In genomic region chr5:96881511-96882115, GRCh38 we compare ENCODE assay signal across 9 cellular contexts. TPM values are rescaled to one million over a fixed set of nuclear protein-coding genes. Genes with fewer than 3 reads are reported as not detected.
DNase-seq lines count a peak whose midpoint lies in the region; ATAC-seq and TF ChIP-seq lines count a peak whose summit lies in the region.
"Had no signal": no experiment of that assay in that cellular context is flagged by ENCODE, and none has a peak within 500 bp of the region (broad histone marks: within the 10 kb centered on the region; RNA-seq: fewer than 3 reads in every experiment).

No MANE protein-coding gene starts in this region.

- H3K27ac Mint-ChIP-seq in activated CD4-positive, alpha-beta T cell treated with anti-CD3 and anti-CD28 coated beads, Interleukin-2, amount 10 ng/mL, durations not matched to agents 7 days and 5 days, result peak overlapping the region; percentile 39
- H3K27ac Mint-ChIP-seq in stimulated activated memory B cell treated with anti-CD40 and anti-IgM and Interleukin-4, amounts not matched to agents 10 μg/mL and 1 μg/mL and 100 μg/mL, for 72 hours, result peak overlapping the region; percentile 83

- CTCF ChIA-PET in activated CD4-positive, alpha-beta T cell treated with anti-CD3 and anti-CD28 coated beads, Interleukin-2, amount 10 ng/mL, durations not matched to agents 7 days and 5 days (lab: Charles Lee), result interaction anchor here (0.9 to 2.7 kb wide), 6 partner anchors 10 to 74 kb away, joined by 3 to 10 read pairs (median 5); partner anchors contain the start of gene ERAP1
- CTCF ChIA-PET in RWPE1 (lab: Yijun Ruan, JAX), result no interaction called here

- no peak overlapping the region; the same call in 1 of the 2 replicates for H3K27ac ChIP-seq in RWPE1
- peak overlapping the region; percentile 77 for H3K27ac ChIP-seq in epithelial cell of prostate

- peak overlapping the region; percentile 59 for H3K4me3 Mint-ChIP-seq in activated CD4-positive, alpha-beta T cell treated with anti-CD3 and anti-CD28 coated beads, Interleukin-2, amount 10 ng/mL, durations not matched to agents 7 days and 5 days
- H3K4me3 Mint-ChIP-seq in stimulated activated memory B cell treated with anti-CD40 and anti-IgM and Interleukin-4, amounts not matched to agents 10 μg/mL and 1 μg/mL and 100 μg/mL, for 72 hours, result peak overlapping the region; percentile 75

- POLR2A ChIA-PET in activated CD4-positive, alpha-beta T cell treated with anti-CD3 and anti-CD28 coated beads, Interleukin-2, amount 10 ng/mL, durations not matched to agents 7 days and 5 days (lab: Charles Lee), result no interaction called here
- POLR2A ChIA-PET in RWPE1 (lab: Yijun Ruan, JAX; ENCODE audit: low non-redundant PET), result interaction anchor here (0.6 kb wide), 1 partner anchor 1510 kb away, joined by 8 read pairs; no protein-coding TSS in a partner anchor

- no peaks in the 10 kb centered on the region for H3K9me3 Mint-ChIP-seq in activated CD4-positive, alpha-beta T cell treated with anti-CD3 and anti-CD28 coated beads, Interleukin-2, amount 10 ng/mL, durations not matched to agents 7 days and 5 days
- H3K9me3 Mint-ChIP-seq in stimulated activated memory B cell treated with anti-CD40 and anti-IgM and Interleukin-4, amounts not matched to agents 10 μg/mL and 1 μg/mL and 100 μg/mL, for 72 hours, result no peaks in the 10 kb centered on the region

- TF ChIP-seq CTCF in RWPE1 (conservative IDR thresholded peaks at IDR 0.05; ENCODE audit: low read depth), result no peak

- no peaks in the 10 kb centered on the region for H3K27me3 Mint-ChIP-seq in activated CD4-positive, alpha-beta T cell treated with anti-CD3 and anti-CD28 coated beads, Interleukin-2, amount 10 ng/mL, durations not matched to agents 7 days and 5 days
- no peaks in the 10 kb centered on the region for H3K27me3 Mint-ChIP-seq in stimulated activated memory B cell treated with anti-CD40 and anti-IgM and Interleukin-4, amounts not matched to agents 10 μg/mL and 1 μg/mL and 100 μg/mL, for 72 hours

- no peak for ATAC-seq in stimulated activated memory B cell treated with anti-CD40 and anti-IgM and Interleukin-4, amounts not matched to agents 10 μg/mL and 1 μg/mL and 100 μg/mL, for 72 hours

- peaks cover 74% of the 10 kb centered on the region for H3K36me3 Mint-ChIP-seq in activated CD4-positive, alpha-beta T cell treated with anti-CD3 and anti-CD28 coated beads, Interleukin-2, amount 10 ng/mL, durations not matched to agents 7 days and 5 days (ENCODE audit: low read depth)
- H3K36me3 Mint-ChIP-seq in stimulated activated memory B cell treated with anti-CD40 and anti-IgM and Interleukin-4, amounts not matched to agents 10 μg/mL and 1 μg/mL and 100 μg/mL, for 72 hours, result peaks cover 47% of the 10 kb centered on the region

- H3K4me1 Mint-ChIP-seq in activated CD4-positive, alpha-beta T cell treated with anti-CD3 and anti-CD28 coated beads, Interleukin-2, amount 10 ng/mL, durations not matched to agents 7 days and 5 days, result peaks cover 79% of the 10 kb centered on the region
- peaks cover 71% of the 10 kb centered on the region for H3K4me1 Mint-ChIP-seq in stimulated activated memory B cell treated with anti-CD40 and anti-IgM and Interleukin-4, amounts not matched to agents 10 μg/mL and 1 μg/mL and 100 μg/mL, for 72 hours

- no peak for DNase-seq in activated CD4-positive, alpha-beta T cell treated with anti-CD3 and anti-CD28 coated beads, Interleukin-2, amount 10 ng/mL, durations not matched to agents 7 days and 5 days
- no peak for DNase-seq in activated CD4-positive, alpha-beta T cell treated with anti-CD3 and anti-CD28 coated beads for 4 hours
- DNase-seq in RWPE1 (ENCODE audit: low spot score), result peak; percentile 62
- DNase-seq in epithelial cell of prostate (ENCODE audit: low read depth, low spot score), result peak; percentile 14
- DNase-seq in dedifferentiated amniotic fluid mesenchymal stem cell (ENCODE audit: extremely low spot score), result no peak
- DNase-seq in HuH-7.5 (ENCODE audit: low spot score), result no peak
- no peak for DNase-seq in activated CD4-positive, alpha-beta T cell treated with anti-CD3 and anti-CD28 coated beads, Interleukin-2, amount 50 U/mL, for 4 hours
- DNase-seq: BE2C had no signal

RNA-seq across cellular contexts. Expression of gene ERAP2, which starts 5.3 kb away (rescaled TPM):
- total RNA-seq in activated CD4-positive, alpha-beta T cell treated with anti-CD3 and anti-CD28 coated beads, Interleukin-2, amount 10 ng/mL, durations not matched to agents 7 days and 5 days, result 100 to 1,000 TPM; 122 to 138 TPM

RNA-seq across cellular contexts. Expression of gene LNPEP, which starts 54.3 kb away (rescaled TPM):
- total RNA-seq in activated CD4-positive, alpha-beta T cell treated with anti-CD3 and anti-CD28 coated beads, Interleukin-2, amount 10 ng/mL, durations not matched to agents 7 days and 5 days, result 10 to 100 TPM; 91.4 to 97.2 TPM

Comparison
In these comparisons a context has a peak if more than half of its experiments do, and no peak if none do; other contexts are left out.
1. DNase-seq: peak in RWPE1 (single experiment) and epithelial cell of prostate (single experiment); none in activated CD4-positive, alpha-beta T cell treated with anti-CD3 and anti-CD28 coated beads, Interleukin-2, amount 10 ng/mL, durations not matched to agents 7 days and 5 days (single experiment), activated CD4-positive, alpha-beta T cell treated with anti-CD3 and anti-CD28 coated beads for 4 hours (0 of 2), dedifferentiated amniotic fluid mesenchymal stem cell (single experiment), HuH-7.5 (single experiment) and activated CD4-positive, alpha-beta T cell treated with anti-CD3 and anti-CD28 coated beads, Interleukin-2, amount 50 U/mL, for 4 hours (0 of 2).